Comparison of ENCODE assay signal across 15 cellular contexts in the genomic region with DNA sequence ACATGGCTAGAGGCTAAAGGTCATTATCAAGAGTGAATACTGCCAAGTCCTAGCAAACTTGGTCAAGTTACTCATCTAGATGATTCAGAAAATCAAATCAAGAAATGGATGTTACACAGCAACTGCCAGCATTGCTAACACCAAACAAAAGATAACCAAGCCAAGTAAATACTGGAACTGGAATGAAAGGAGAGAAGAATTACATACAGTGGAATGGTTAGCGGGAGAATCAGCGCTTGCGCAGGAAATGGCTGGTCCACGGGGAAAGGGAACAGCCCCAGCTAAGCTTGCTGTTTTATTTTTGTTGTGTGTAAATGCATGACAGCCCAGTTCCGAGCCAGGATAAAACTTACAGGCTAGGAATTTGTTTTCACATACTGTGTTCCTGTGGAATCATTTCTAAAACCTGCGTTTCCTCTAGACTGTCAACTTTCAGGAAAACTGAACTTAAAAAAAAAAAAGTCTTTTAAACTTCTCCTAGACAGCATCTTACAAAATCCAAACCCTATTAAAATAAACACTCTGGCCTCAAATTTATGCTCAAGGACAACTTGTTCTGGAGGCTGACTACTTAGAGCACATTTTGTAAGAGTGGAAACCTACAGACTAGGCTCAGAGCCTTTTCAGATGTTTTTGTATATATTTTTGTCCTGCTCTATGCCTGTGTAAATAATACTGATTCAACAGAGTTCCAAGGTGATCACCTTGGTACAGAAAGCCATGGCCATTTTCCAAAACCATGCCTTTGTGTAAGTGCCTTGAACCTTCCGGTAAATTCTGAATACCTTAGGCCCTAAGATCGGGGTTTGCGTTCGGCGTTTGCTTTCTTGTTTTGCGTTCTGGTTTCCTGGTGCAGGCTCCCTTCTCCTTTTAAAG. TPM values are rescaled to one million over a fixed set of nuclear protein-coding genes. Genes with fewer than 3 reads are reported as not detected.
DNase-seq lines count a peak whose midpoint lies in the region; ATAC-seq, FAIRE-seq and TF ChIP-seq lines count a peak whose summit lies in the region.
"Had no signal": no experiment of that assay in that cellular context is flagged by ENCODE, and none has a peak within 500 bp of the region (broad histone marks: within the 10 kb centered on the region; RNA-seq: fewer than 3 reads in every experiment).

No MANE protein-coding gene starts in this region.

- intact Hi-C loops in tibial artery (cut with DNase I; ENCODE audit: low total_unique reads): no loop called here

- no peak for DNase-seq in astrocyte (ENCODE audit: low read depth)
- DNase-seq in fibroblast of mammary gland (ENCODE audit: low read depth): peak; percentile 19
- DNase-seq in osteoblast (ENCODE audit: insufficient read length, low spot score, missing footprints): peak; percentile 44
- DNase-seq in tibial artery: no peak
- DNase-seq in NCI-H526 (lab: John Stamatoyannopoulos, UW): no peak
- no peak for DNase-seq in DMS153 treated with DMSO at 0.1 percent for 48 hours (lab: John Stamatoyannopoulos, UW; ENCODE audit: unreplicated experiment)
- DNase-seq in RCC 7860 (ENCODE audit: low spot score): no peak
- DNase-seq: activated naive CD4-positive, alpha-beta T cell treated with Interleukin-2 at 50 U/mL for 16 hours; foreskin melanocyte; GM23248; islet precursor cell; stimulated activated CD4-positive, alpha-beta T cell treated with anti-CD3 and anti-CD28 coated beads, Interleukin-1b, Interleukin-23, amount 100 ng/mL, for 48 hours had no signal

- peak overlapping the region; percentile 14 for H2AFZ ChIP-seq in astrocyte (ENCODE audit: low read depth, low read length)
- H2AFZ ChIP-seq in osteoblast (ENCODE audit: low read length): no peak overlapping the region
- H2AFZ ChIP-seq: GM23248 had no signal

- H3K4me3 ChIP-seq in astrocyte (ENCODE audit: insufficient read depth, low read depth, low read length) (no peak overlapping the region), fibroblast of mammary gland (ENCODE audit: control insufficient read depth, low read depth, low read length) (no peak overlapping the region), osteoblast (ENCODE audit: insufficient read depth, low read length) (no peak overlapping the region), tibial artery (no peak overlapping the region)
- H3K4me3 ChIP-seq: BLaER1, GM23248 had no signal

- H4K20me1 ChIP-seq in astrocyte (ENCODE audit: insufficient read depth, low read length): no peaks in the 10 kb centered on the region
- no peaks in the 10 kb centered on the region for H4K20me1 ChIP-seq in osteoblast (ENCODE audit: insufficient read depth, low read length)

- no peaks in the 10 kb centered on the region for H3K79me2 ChIP-seq in astrocyte (ENCODE audit: insufficient read depth, low read length)
- H3K79me2 ChIP-seq in osteoblast (ENCODE audit: insufficient read depth, low read length): peaks cover 3% of the 10 kb centered on the region

- FAIRE-seq in astrocyte (lab: Jason Lieb, UNC) (no peak), RCC 7860 (lab: Jason Lieb, UNC) (no peak)

- no peak for ATAC-seq in HG03469 (IDR thresholded peaks at IDR 0.05; ENCODE audit: unreplicated experiment)

- H3K27me3 Mint-ChIP-seq in astrocyte (ENCODE audit: low read depth, unreplicated experiment): no peaks in the 10 kb centered on the region

- H3K9me3 ChIP-seq in astrocyte (ENCODE audit: insufficient read depth, low read depth, low read length) (no peaks in the 10 kb centered on the region), osteoblast (ENCODE audit: low read depth, low read length) (no peaks in the 10 kb centered on the region), tibial artery (no peaks in the 10 kb centered on the region)
- H3K9me3 ChIP-seq: BLaER1 had no signal

- TF ChIP-seq CTCF in astrocyte (IDR thresholded peaks at IDR 0.05; ENCODE audit: insufficient read depth, low read depth, low read length) (no peak), fibroblast of mammary gland (conservative IDR thresholded peaks at IDR 0.05; ENCODE audit: control insufficient read depth, insufficient read depth, low read depth, low read length) (no peak), osteoblast (IDR thresholded peaks at IDR 0.05; ENCODE audit: extremely low read depth, low read depth, low read length) (no peak), tibial artery (IDR thresholded peaks at IDR 0.05) (no peak)

- H3K4me1 Mint-ChIP-seq in astrocyte (ENCODE audit: low read depth, unreplicated experiment): peaks cover under 1% of the 10 kb centered on the region

- peaks cover 5% of the 10 kb centered on the region for H3K4me1 ChIP-seq in astrocyte (ENCODE audit: insufficient read depth, low read length)
- H3K4me1 ChIP-seq in osteoblast (ENCODE audit: insufficient read depth, low read length): no peaks in the 10 kb centered on the region
- peaks cover 0 to 43% (median 27%) of the 10 kb centered on the region in 4 donors for H3K4me1 ChIP-seq in tibial artery

- H3K27ac ChIP-seq in astrocyte (ENCODE audit: low read depth, low read length) (peak overlapping the region; percentile 15), osteoblast (ENCODE audit: low read depth, low read length) (no peak overlapping the region), tibial artery (peak overlapping the region; percentile 82 to 84)
- H3K27ac ChIP-seq: BLaER1, GM23248 had no signal

- H3K36me3 ChIP-seq in astrocyte (ENCODE audit: insufficient read depth, low read length): peaks cover 3% of the 10 kb centered on the region
- H3K36me3 ChIP-seq in osteoblast (ENCODE audit: insufficient read depth, low read length): no peaks in the 10 kb centered on the region
- H3K36me3 ChIP-seq in tibial artery: peaks cover 0 to 10% (median 0%) of the 10 kb centered on the region in 3 donors
- H3K36me3 ChIP-seq: BLaER1 had no signal

- H3K27me3 ChIP-seq in astrocyte (ENCODE audit: insufficient read depth, low read length): no peaks in the 10 kb centered on the region
- no peaks in the 10 kb centered on the region for H3K27me3 ChIP-seq in osteoblast (ENCODE audit: insufficient read depth, low read length)
- H3K27me3 ChIP-seq in tibial artery: no peaks in the 10 kb centered on the region

- no peaks in the 10 kb centered on the region for H3K9me3 Mint-ChIP-seq in astrocyte (ENCODE audit: unreplicated experiment)

- no peak overlapping the region for H3K27ac Mint-ChIP-seq in astrocyte (ENCODE audit: unreplicated experiment)

- peak overlapping the region; percentile 35 for H3K4me2 ChIP-seq in astrocyte (ENCODE audit: low read length)
- H3K4me2 ChIP-seq in osteoblast (ENCODE audit: insufficient read depth, low read length): no peak overlapping the region
- H3K4me2 ChIP-seq: BLaER1 had no signal

- peak overlapping the region; percentile 29 for H3K9ac ChIP-seq in astrocyte (ENCODE audit: low read length)
- H3K9ac ChIP-seq: BLaER1, GM23248 had no signal

- peaks cover 8% of the 10 kb centered on the region for H3K36me3 Mint-ChIP-seq in astrocyte (ENCODE audit: low read depth, unreplicated experiment)

- no peak overlapping the region for H3K4me3 Mint-ChIP-seq in astrocyte (ENCODE audit: unreplicated experiment)

RNA-seq across cellular contexts. Expression of a gene that starts 30.7 kb away (rescaled TPM):
- 0.07 TPM in 1 of 2 replicates, not detected in the other for total RNA-seq in astrocyte
- 0.29 and 0.36 TPM in 2 replicates for total RNA-seq in osteoblast
- total RNA-seq: GM23248, SK-MEL-5 had no signal

RNA-seq across cellular contexts. Expression of a gene that starts 58.8 kb away (rescaled TPM):
- 176 and 181 TPM in 2 replicates for total RNA-seq in astrocyte
- 277 and 316 TPM in 2 replicates for total RNA-seq in osteoblast

Comparison
In these comparisons a context has a peak if more than half of its experiments do, and no peak if none do; other contexts are left out.
1. DNase-seq: peak in fibroblast of mammary gland (single experiment) and osteoblast (single experiment); none in astrocyte (single experiment), tibial artery (0 of 2), NCI-H526 (0 of 2), DMS153 treated with DMSO at 0.1 percent for 48 hours (single experiment) and RCC 7860 (single experiment).